Comparison of ENCODE assay signal across 14 cellular contexts in genomic region chr7:22842383-22842903, GRCh38. TPM values are rescaled to one million over a fixed set of nuclear protein-coding genes. Genes with fewer than 3 reads are reported as not detected.
DNase-seq lines count a peak whose midpoint lies in the region; ATAC-seq and TF ChIP-seq lines count a peak whose summit lies in the region.
"Had no signal": no experiment of that assay in that cellular context is flagged by ENCODE, and none has a peak within 500 bp of the region (broad histone marks: within the 10 kb centered on the region; RNA-seq: fewer than 3 reads in every experiment).

No MANE protein-coding gene starts in this region.

- H3K4me1 Mint-ChIP-seq in glutamatergic neuron (ENCODE audit: low read depth, unreplicated experiment), result peaks cover 16% of the 10 kb centered on the region
- no peaks in the 10 kb centered on the region for H3K4me1 Mint-ChIP-seq in activated CD8-positive, alpha-beta T cell treated with anti-CD3 and anti-CD28 coated beads for 36 hours (ENCODE audit: low read depth)
- H3K4me1 Mint-ChIP-seq: CD4-positive, CD25-positive, alpha-beta regulatory T cell had no signal

- CTCF ChIA-PET in activated CD8-positive, alpha-beta T cell treated with anti-CD3 and anti-CD28 coated beads for 36 hours (lab: Charles Lee), result no interaction called here

- H3K4me3 ChIP-seq in SK-N-MC, result no peak overlapping the region
- H3K4me3 ChIP-seq: cardiac muscle cell had no signal

- intact Hi-C loops in activated CD8-positive, alpha-beta T cell treated with anti-CD3 and anti-CD28 coated beads for 36 hours (cut with micrococcal nuclease), result no loop called here

- TF ChIP-seq CTCF in glutamatergic neuron (IDR thresholded peaks at IDR 0.05; ENCODE audit: partially characterized antibody, unreplicated experiment), result no peak
- no peak for TF ChIP-seq CTCF in activated CD8-positive, alpha-beta T cell treated with anti-CD3 and anti-CD28 coated beads for 36 hours (IDR thresholded peaks at IDR 0.05)

- peak overlapping the region; percentile 14 for H3K9ac ChIP-seq in SK-N-MC (ENCODE audit: insufficient read length)

- H3K36me3 Mint-ChIP-seq in glutamatergic neuron (ENCODE audit: unreplicated experiment), result peaks cover 11% of the 10 kb centered on the region
- no peaks in the 10 kb centered on the region for H3K36me3 Mint-ChIP-seq in activated CD8-positive, alpha-beta T cell treated with anti-CD3 and anti-CD28 coated beads for 36 hours (ENCODE audit: low read depth)
- H3K36me3 Mint-ChIP-seq: CD4-positive, CD25-positive, alpha-beta regulatory T cell had no signal

- POLR2A ChIA-PET in activated CD8-positive, alpha-beta T cell treated with anti-CD3 and anti-CD28 coated beads for 36 hours (lab: Charles Lee), result no interaction called here

- peak; percentile 88 for DNase-seq in COLO829 (ENCODE audit: low spot score)
- DNase-seq in SK-N-MC (ENCODE audit: low read depth, low spot score), result no peak
- DNase-seq in glutamatergic neuron, result no peak
- DNase-seq in putamen (ENCODE audit: low spot score), result peak; percentile 59
- no peak for DNase-seq in NCI-H1048 (lab: John Stamatoyannopoulos, UW)
- no peak for DNase-seq in NCI-H146 treated with DMSO at 0.1 percent for 48 hours (lab: John Stamatoyannopoulos, UW; ENCODE audit: unreplicated experiment)
- DNase-seq in activated CD8-positive, alpha-beta T cell treated with anti-CD3 and anti-CD28 coated beads for 36 hours, result no peak
- DNase-seq: activated CD4-positive, CD25-positive, alpha-beta regulatory T cell; activated T-cell treated with anti-CD3 and anti-CD28 coated beads, Interleukin-2, amount 50 U/mL, for 4 hours; CD4-positive, CD25-positive, alpha-beta regulatory T cell; kidney glomerular epithelial cell; SHP77 had no signal

- peaks cover 3% of the 10 kb centered on the region for H3K27me3 Mint-ChIP-seq in glutamatergic neuron (ENCODE audit: unreplicated experiment)
- H3K27me3 Mint-ChIP-seq in activated CD8-positive, alpha-beta T cell treated with anti-CD3 and anti-CD28 coated beads for 36 hours, result peaks cover 6% of the 10 kb centered on the region

- peaks cover 4% of the 10 kb centered on the region for H3K9me3 Mint-ChIP-seq in glutamatergic neuron (ENCODE audit: unreplicated experiment)
- H3K9me3 Mint-ChIP-seq in activated CD8-positive, alpha-beta T cell treated with anti-CD3 and anti-CD28 coated beads for 36 hours, result no peaks in the 10 kb centered on the region
- H3K9me3 Mint-ChIP-seq: activated T-cell treated with anti-CD3 and anti-CD28 coated beads, Interleukin-2, amount 50 U/mL, for 4 hours had no signal

- no peak for ATAC-seq in HG03521 (IDR thresholded peaks at IDR 0.05; ENCODE audit: unreplicated experiment)
- ATAC-seq in activated CD8-positive, alpha-beta T cell treated with anti-CD3 and anti-CD28 coated beads for 36 hours, result no peak
- ATAC-seq: activated T-cell treated with anti-CD3 and anti-CD28 coated beads, Interleukin-2, amount 50 U/mL, for 4 hours had no signal

- H3K27ac ChIP-seq in SK-N-MC, result peak overlapping the region; percentile 62; the same call in 1 of the 2 replicates
- H3K27ac ChIP-seq: cardiac muscle cell had no signal

- peak overlapping the region; percentile 43 for H3K4me3 Mint-ChIP-seq in glutamatergic neuron (ENCODE audit: unreplicated experiment)
- H3K4me3 Mint-ChIP-seq in activated CD8-positive, alpha-beta T cell treated with anti-CD3 and anti-CD28 coated beads for 36 hours, result no peak overlapping the region
- H3K4me3 Mint-ChIP-seq: activated T-cell treated with anti-CD3 and anti-CD28 coated beads, Interleukin-2, amount 50 U/mL, for 4 hours; CD4-positive, CD25-positive, alpha-beta regulatory T cell had no signal

- no peaks in the 10 kb centered on the region for H3K9me3 ChIP-seq in SK-N-MC (ENCODE audit: low read depth, low read length)

- peak overlapping the region; percentile 93 for H3K27ac Mint-ChIP-seq in glutamatergic neuron (ENCODE audit: unreplicated experiment)
- H3K27ac Mint-ChIP-seq in activated CD8-positive, alpha-beta T cell treated with anti-CD3 and anti-CD28 coated beads for 36 hours, result no peak overlapping the region
- H3K27ac Mint-ChIP-seq: CD4-positive, CD25-positive, alpha-beta regulatory T cell had no signal

- H3K36me3 ChIP-seq in SK-N-MC (ENCODE audit: insufficient read depth, low read length), result no peaks in the 10 kb centered on the region
- H3K36me3 ChIP-seq: cardiac muscle cell had no signal

RNA-seq across cellular contexts. Expression of gene TOMM7, which starts 19.8 kb away (rescaled TPM):
- 111 TPM for total RNA-seq in glutamatergic neuron (ENCODE audit: unreplicated experiment)
- 100 to 1,000 TPM; 206 to 240 TPM for total RNA-seq in activated CD8-positive, alpha-beta T cell treated with anti-CD3 and anti-CD28 coated beads for 36 hours

Comparison
In these comparisons a context has a peak if more than half of its experiments do, and no peak if none do; other contexts are left out.
1. DNase-seq: peak in COLO829 (single experiment) and putamen (single experiment); none in SK-N-MC (single experiment), glutamatergic neuron (single experiment), NCI-H1048 (single experiment), NCI-H146 treated with DMSO at 0.1 percent for 48 hours (single experiment) and activated CD8-positive, alpha-beta T cell treated with anti-CD3 and anti-CD28 coated beads for 36 hours (single experiment).